2 cellular contexts compared by ENCODE assay signal in the genomic region with DNA sequence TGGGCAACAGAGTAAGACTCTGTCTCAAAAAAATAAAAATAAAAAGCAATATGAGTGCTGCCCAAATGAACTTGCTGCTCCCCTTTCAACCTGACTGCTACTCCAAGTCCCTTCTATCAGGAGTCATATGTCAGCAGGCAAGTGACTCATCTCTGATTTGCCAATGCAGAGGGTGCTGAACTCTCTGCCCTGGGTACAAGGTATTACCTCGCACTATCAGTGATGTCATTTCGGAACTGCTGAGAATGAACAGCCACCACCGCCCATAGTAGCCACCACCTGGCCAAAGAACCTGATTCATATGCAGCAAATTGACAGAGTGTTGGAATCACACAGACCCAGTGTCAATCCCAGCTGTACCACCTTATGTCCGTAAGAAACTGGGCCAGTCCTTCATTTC.
A peak's percentile ranks its signal among the peaks of the same experiment; 100 is the strongest.
TF ChIP-seq lines count a peak whose summit lies in the region.

No MANE protein-coding gene starts in this region.

TF ChIP-seq in GM12878, 131 proteins besides CTCF, POLR2A, EP300 and RAD21:
- TF ChIP-seq MXI1 (IDR thresholded peaks at IDR 0.05; ENCODE audit: low read depth, low read length) = no peak
- no peak for TF ChIP-seq CREB1 (IDR thresholded peaks at IDR 0.05; ENCODE audit: low read depth)
- no peak for TF ChIP-seq HDAC2 (IDR thresholded peaks at IDR 0.05)
- no peak for TF ChIP-seq HDGF (IDR thresholded peaks at IDR 0.05)
- TF ChIP-seq ETV6 (conservative IDR thresholded peaks at IDR 0.05 in 1 of 2, IDR thresholded peaks at IDR 0.05 in 1 of 2; ENCODE audit: borderline replicate concordance in 1 of 2, low read depth in 1 of 2) = no peak
- no peak for TF ChIP-seq POLR2AphosphoS2 (IDR thresholded peaks at IDR 0.05; ENCODE audit: low read depth, low read length)
- no peak for TF ChIP-seq RUNX3 (IDR thresholded peaks at IDR 0.05; ENCODE audit: low read length)
- no peak for TF ChIP-seq MTA2 (IDR thresholded peaks at IDR 0.05; ENCODE audit: low read depth)
- TF ChIP-seq KDM1A (IDR thresholded peaks at IDR 0.05; ENCODE audit: borderline replicate concordance) = no peak
- TF ChIP-seq, protein P1, sequence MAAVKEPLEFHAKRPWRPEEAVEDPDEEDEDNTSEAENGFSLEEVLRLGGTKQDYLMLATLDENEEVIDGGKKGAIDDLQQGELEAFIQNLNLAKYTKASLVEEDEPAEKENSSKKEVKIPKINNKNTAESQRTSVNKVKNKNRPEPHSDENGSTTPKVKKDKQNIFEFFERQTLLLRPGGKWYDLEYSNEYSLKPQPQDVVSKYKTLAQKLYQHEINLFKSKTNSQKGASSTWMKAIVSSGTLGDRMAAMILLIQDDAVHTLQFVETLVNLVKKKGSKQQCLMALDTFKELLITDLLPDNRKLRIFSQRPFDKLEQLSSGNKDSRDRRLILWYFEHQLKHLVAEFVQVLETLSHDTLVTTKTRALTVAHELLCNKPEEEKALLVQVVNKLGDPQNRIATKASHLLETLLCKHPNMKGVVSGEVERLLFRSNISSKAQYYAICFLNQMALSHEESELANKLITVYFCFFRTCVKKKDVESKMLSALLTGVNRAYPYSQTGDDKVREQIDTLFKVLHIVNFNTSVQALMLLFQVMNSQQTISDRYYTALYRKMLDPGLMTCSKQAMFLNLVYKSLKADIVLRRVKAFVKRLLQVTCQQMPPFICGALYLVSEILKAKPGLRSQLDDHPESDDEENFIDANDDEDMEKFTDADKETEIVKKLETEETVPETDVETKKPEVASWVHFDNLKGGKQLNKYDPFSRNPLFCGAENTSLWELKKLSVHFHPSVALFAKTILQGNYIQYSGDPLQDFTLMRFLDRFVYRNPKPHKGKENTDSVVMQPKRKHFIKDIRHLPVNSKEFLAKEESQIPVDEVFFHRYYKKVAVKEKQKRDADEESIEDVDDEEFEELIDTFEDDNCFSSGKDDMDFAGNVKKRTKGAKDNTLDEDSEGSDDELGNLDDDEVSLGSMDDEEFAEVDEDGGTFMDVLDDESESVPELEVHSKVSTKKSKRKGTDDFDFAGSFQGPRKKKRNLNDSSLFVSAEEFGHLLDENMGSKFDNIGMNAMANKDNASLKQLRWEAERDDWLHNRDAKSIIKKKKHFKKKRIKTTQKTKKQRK (IDR thresholded peaks at IDR 0.05; ENCODE audit: low read depth, low read length) = no peak
- no peak for TF ChIP-seq NFIC (IDR thresholded peaks at IDR 0.05; ENCODE audit: low read depth, low read length)
- no peak for TF ChIP-seq SP1 (IDR thresholded peaks at IDR 0.05; ENCODE audit: low read depth, low read length)
- no peak for TF ChIP-seq SPI1 (IDR thresholded peaks at IDR 0.05; ENCODE audit: borderline replicate concordance, insufficient read depth, low read depth, low read length)
- TF ChIP-seq FOS (IDR thresholded peaks at IDR 0.05; ENCODE audit: borderline replicate concordance, extremely low read depth, insufficient read length) = no peak

TF ChIP-seq in liver, 16 proteins besides CTCF, POLR2A, EP300 and RAD21:
- TF ChIP-seq, protein P2, sequence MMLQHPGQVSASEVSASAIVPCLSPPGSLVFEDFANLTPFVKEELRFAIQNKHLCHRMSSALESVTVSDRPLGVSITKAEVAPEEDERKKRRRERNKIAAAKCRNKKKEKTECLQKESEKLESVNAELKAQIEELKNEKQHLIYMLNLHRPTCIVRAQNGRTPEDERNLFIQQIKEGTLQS (IDR thresholded peaks at IDR 0.05) = peak; percentile 71
- TF ChIP-seq, protein P3, sequence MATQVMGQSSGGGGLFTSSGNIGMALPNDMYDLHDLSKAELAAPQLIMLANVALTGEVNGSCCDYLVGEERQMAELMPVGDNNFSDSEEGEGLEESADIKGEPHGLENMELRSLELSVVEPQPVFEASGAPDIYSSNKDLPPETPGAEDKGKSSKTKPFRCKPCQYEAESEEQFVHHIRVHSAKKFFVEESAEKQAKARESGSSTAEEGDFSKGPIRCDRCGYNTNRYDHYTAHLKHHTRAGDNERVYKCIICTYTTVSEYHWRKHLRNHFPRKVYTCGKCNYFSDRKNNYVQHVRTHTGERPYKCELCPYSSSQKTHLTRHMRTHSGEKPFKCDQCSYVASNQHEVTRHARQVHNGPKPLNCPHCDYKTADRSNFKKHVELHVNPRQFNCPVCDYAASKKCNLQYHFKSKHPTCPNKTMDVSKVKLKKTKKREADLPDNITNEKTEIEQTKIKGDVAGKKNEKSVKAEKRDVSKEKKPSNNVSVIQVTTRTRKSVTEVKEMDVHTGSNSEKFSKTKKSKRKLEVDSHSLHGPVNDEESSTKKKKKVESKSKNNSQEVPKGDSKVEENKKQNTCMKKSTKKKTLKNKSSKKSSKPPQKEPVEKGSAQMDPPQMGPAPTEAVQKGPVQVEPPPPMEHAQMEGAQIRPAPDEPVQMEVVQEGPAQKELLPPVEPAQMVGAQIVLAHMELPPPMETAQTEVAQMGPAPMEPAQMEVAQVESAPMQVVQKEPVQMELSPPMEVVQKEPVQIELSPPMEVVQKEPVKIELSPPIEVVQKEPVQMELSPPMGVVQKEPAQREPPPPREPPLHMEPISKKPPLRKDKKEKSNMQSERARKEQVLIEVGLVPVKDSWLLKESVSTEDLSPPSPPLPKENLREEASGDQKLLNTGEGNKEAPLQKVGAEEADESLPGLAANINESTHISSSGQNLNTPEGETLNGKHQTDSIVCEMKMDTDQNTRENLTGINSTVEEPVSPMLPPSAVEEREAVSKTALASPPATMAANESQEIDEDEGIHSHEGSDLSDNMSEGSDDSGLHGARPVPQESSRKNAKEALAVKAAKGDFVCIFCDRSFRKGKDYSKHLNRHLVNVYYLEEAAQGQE (IDR thresholded peaks at IDR 0.05) = no peak
- TF ChIP-seq, protein P4, sequence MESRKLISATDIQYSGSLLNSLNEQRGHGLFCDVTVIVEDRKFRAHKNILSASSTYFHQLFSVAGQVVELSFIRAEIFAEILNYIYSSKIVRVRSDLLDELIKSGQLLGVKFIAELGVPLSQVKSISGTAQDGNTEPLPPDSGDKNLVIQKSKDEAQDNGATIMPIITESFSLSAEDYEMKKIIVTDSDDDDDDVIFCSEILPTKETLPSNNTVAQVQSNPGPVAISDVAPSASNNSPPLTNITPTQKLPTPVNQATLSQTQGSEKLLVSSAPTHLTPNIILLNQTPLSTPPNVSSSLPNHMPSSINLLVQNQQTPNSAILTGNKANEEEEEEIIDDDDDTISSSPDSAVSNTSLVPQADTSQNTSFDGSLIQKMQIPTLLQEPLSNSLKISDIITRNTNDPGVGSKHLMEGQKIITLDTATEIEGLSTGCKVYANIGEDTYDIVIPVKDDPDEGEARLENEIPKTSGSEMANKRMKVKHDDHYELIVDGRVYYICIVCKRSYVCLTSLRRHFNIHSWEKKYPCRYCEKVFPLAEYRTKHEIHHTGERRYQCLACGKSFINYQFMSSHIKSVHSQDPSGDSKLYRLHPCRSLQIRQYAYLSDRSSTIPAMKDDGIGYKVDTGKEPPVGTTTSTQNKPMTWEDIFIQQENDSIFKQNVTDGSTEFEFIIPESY (IDR thresholded peaks at IDR 0.05) = no peak
- TF ChIP-seq GABPA (IDR thresholded peaks at IDR 0.05 in 1 of 2, conservative IDR thresholded peaks at IDR 0.05 in 1 of 2) (no peak), TAF1 (conservative IDR thresholded peaks at IDR 0.05) (no peak), EGR1 (IDR thresholded peaks at IDR 0.05; ENCODE audit: low read depth in 2 of 2) (no peak), RXRA (IDR thresholded peaks at IDR 0.05) (peak in 1 of 2 donors; percentile 55), HNF4A (conservative IDR thresholded peaks at IDR 0.05) (peak; percentile 81), YY1 (IDR thresholded peaks at IDR 0.05) (no peak), FOXA2 (IDR thresholded peaks at IDR 0.05) (no peak), HNF4G (IDR thresholded peaks at IDR 0.05) (peak; percentile 36), SP1 (IDR thresholded peaks at IDR 0.05) (no peak), NR2F2 (IDR thresholded peaks at IDR 0.05) (no peak), JUND (IDR thresholded peaks at IDR 0.05) (peak; percentile 83 to 84), FOXA1 (IDR thresholded peaks at IDR 0.05) (no peak)
- TF ChIP-seq, protein P5, sequence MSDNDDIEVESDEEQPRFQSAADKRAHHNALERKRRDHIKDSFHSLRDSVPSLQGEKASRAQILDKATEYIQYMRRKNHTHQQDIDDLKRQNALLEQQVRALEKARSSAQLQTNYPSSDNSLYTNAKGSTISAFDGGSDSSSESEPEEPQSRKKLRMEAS (IDR thresholded peaks at IDR 0.05) = no peak
